ENCODE assay signal across 29 cellular contexts in the genomic region with DNA sequence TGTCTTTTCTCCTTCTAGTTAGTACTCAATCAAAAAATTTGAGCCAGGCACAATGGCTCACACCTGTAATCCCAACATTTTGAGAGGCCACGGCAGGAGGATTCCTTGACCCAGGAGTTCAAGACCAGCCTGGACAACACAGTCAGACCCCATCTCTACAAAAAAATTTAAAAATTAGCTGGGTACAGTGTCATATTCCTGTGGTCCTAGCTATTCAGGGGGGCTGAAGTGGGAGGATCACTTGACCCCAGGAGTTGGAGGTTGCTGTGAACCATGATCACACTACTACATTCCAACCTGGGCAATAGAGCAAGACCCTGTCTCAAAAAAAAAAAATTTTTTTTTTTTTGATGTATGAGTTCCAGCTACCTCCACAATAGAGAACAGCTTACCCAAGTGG. TPM values are rescaled to one million over a fixed set of nuclear protein-coding genes. Genes with fewer than 3 reads are reported as not detected.
"Had no signal": no experiment of that assay in that cellular context is flagged by ENCODE, and none has a peak within 500 bp of the region (broad histone marks: within the 10 kb centered on the region; RNA-seq: fewer than 3 reads in every experiment).

No MANE protein-coding gene starts in this region.

- H3K4me1 Mint-ChIP-seq: activated CD4-positive, alpha-beta T cell treated with anti-CD3 and anti-CD28 coated beads, Interleukin-2, amount 10 ng/mL, durations not matched to agents 7 days and 5 days; activated T-helper 17 cell treated with anti-CD3 and anti-CD28 coated beads, Interleukin-2, amount 50 U/mL, for 72 hours; central memory CD8-positive, alpha-beta T cell; endodermal cell had no signal

- DNase-seq: activated CD4-positive, alpha-beta T cell treated with anti-CD3 and anti-CD28 coated beads for 1 hour; activated CD4-positive, alpha-beta T cell treated with anti-CD3 and anti-CD28 coated beads for 4 hours; activated CD4-positive, alpha-beta T cell treated with anti-CD3 and anti-CD28 coated beads, Interleukin-2, amount 10 ng/mL, durations not matched to agents 7 days and 5 days; activated CD4-positive, alpha-beta T cell treated with anti-CD3 and anti-CD28 coated beads, Interleukin-2, amount 50 U/mL, for 48 hours; activated CD8-positive, alpha-beta memory T cell treated with anti-CD3 and anti-CD28 coated beads for 24 hours; activated CD8-positive, alpha-beta T cell treated with anti-CD3 and anti-CD28 coated beads for 36 hours; activated effector memory CD4-positive, alpha-beta T cell treated with Interleukin-2 at 50 U/mL for 16 hours; activated gamma-delta T cell treated with Interleukin-2 at 50 U/mL for 16 hours; activated naive CD4-positive, alpha-beta T cell treated with anti-CD3 and anti-CD28 coated beads, Interleukin-2, amount 50 U/mL, for 16 hours; activated naive CD4-positive, alpha-beta T cell treated with Interleukin-2 at 50 U/mL for 16 hours; activated T-cell treated with anti-CD3 and anti-CD28 coated beads, Interleukin-2, amount 50 U/mL, for 4 hours; amniotic stem cell; anterior cingulate cortex; brain microvascular endothelial cell; dorsolateral prefrontal cortex; effector memory CD4-positive, alpha-beta T cell; foreskin fibroblast; T-helper 2 cell had no signal

- H3K27me3 Mint-ChIP-seq: activated naive CD8-positive, alpha-beta T cell; activated T-helper 17 cell treated with anti-CD3 and anti-CD28 coated beads, Interleukin-2, amount 50 U/mL, for 72 hours had no signal

- H3K36me3 ChIP-seq: brain microvascular endothelial cell had no signal

- H3K27me3 ChIP-seq: brain microvascular endothelial cell, dorsolateral prefrontal cortex had no signal

- H3K36me3 Mint-ChIP-seq: activated naive CD8-positive, alpha-beta T cell had no signal

- H3K27ac Mint-ChIP-seq: activated CD4-positive, alpha-beta T cell treated with anti-CD3 and anti-CD28 coated beads, Interleukin-2, amount 10 ng/mL, durations not matched to agents 7 days and 5 days; activated CD8-positive, alpha-beta T cell treated with anti-CD3 and anti-CD28 coated beads for 36 hours; activated naive CD8-positive, alpha-beta T cell; activated T-helper 17 cell treated with anti-CD3 and anti-CD28 coated beads, Interleukin-2, amount 50 U/mL, for 72 hours; dendritic cell treated with granulocyte-macrophage colony-stimulating factor and Interleukin-4, amounts not matched to agents 40 ng/mL and 50 ng/mL, for 4 days; endodermal cell had no signal

- H3K27ac ChIP-seq: brain microvascular endothelial cell, coronary artery, dorsolateral prefrontal cortex had no signal

- H3K9me3 Mint-ChIP-seq: activated CD4-positive, alpha-beta T cell treated with anti-CD3 and anti-CD28 coated beads, Interleukin-2, amount 10 ng/mL, durations not matched to agents 7 days and 5 days; activated CD8-positive, alpha-beta T cell treated with anti-CD3 and anti-CD28 coated beads for 36 hours; activated T-cell treated with anti-CD3 and anti-CD28 coated beads, Interleukin-2, amount 50 U/mL, for 4 hours; activated T-helper 17 cell treated with anti-CD3 and anti-CD28 coated beads, Interleukin-2, amount 50 U/mL, for 72 hours; central memory CD8-positive, alpha-beta T cell; dendritic cell treated with granulocyte-macrophage colony-stimulating factor and Interleukin-4, amounts not matched to agents 40 ng/mL and 50 ng/mL, for 4 days; endodermal cell had no signal

- H3K4me3 Mint-ChIP-seq: activated CD4-positive, alpha-beta T cell treated with anti-CD3 and anti-CD28 coated beads, Interleukin-2, amount 10 ng/mL, durations not matched to agents 7 days and 5 days; activated CD8-positive, alpha-beta T cell treated with anti-CD3 and anti-CD28 coated beads for 36 hours; activated naive CD8-positive, alpha-beta T cell; activated T-cell treated with anti-CD3 and anti-CD28 coated beads, Interleukin-2, amount 50 U/mL, for 4 hours; activated T-helper 17 cell treated with anti-CD3 and anti-CD28 coated beads, Interleukin-2, amount 50 U/mL, for 72 hours; central memory CD8-positive, alpha-beta T cell; dendritic cell treated with granulocyte-macrophage colony-stimulating factor and Interleukin-4, amounts not matched to agents 40 ng/mL and 50 ng/mL, for 4 days; endodermal cell had no signal

- H3K4me3 ChIP-seq: coronary artery, dorsolateral prefrontal cortex had no signal

- ATAC-seq: activated CD8-positive, alpha-beta T cell treated with anti-CD3 and anti-CD28 coated beads for 36 hours; activated T-cell treated with anti-CD3 and anti-CD28 coated beads, Interleukin-2, amount 50 U/mL, for 4 hours; activated T-helper 17 cell treated with anti-CD3 and anti-CD28 coated beads, Interleukin-2, amount 50 U/mL, for 72 hours; esophagus mucosa had no signal

- FAIRE-seq: astrocyte, bronchial epithelial cell, frontal cortex had no signal

RNA-seq across cellular contexts. Expression of gene SKIDA1, which starts 57.8 kb away (rescaled TPM):
- total RNA-seq: activated T-cell treated with anti-CD3 and anti-CD28 coated beads, Interleukin-2, amount 50 U/mL, for 4 hours; T-helper 1 cell treated with Interleukin-12 subunit alpha and Interleukin-12 subunit beta and Interleukin-4 antibody, amounts not matched to agents 30 ng/mL and 1 ng/mL, for 36 hours had no signal
